ENCODE assay signal across 14 cellular contexts in the genomic region with DNA sequence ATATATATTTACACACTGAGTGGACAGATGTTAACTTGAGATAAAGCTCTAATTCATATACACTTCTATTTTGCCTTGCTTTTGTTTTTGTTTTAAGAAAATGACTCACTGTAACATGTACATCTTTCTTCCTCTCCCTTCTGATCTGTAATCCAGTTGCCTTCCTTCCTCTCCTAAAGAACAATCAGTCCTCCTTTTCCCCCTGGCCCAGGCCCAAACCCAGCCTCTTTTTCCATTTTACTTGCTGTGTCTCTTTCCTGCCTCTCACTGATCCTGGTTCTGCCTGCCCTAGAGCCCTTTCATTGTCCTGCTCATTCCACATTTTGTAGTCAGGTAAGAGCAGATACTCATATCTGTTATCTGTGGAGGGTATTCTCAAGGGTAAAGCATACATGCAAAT. TPM values are rescaled to one million over a fixed set of nuclear protein-coding genes. Genes with fewer than 3 reads are reported as not detected.
DNase-seq lines count a peak whose midpoint lies in the region; ATAC-seq and TF ChIP-seq lines count a peak whose summit lies in the region.
"Had no signal": no experiment of that assay in that cellular context is flagged by ENCODE, and none has a peak within 500 bp of the region (broad histone marks: within the 10 kb centered on the region; RNA-seq: fewer than 3 reads in every experiment).

No MANE protein-coding gene starts in this region.

- no peaks in the 10 kb centered on the region for H3K9me3 Mint-ChIP-seq in nephron
- no peaks in the 10 kb centered on the region for H3K9me3 Mint-ChIP-seq in activated T-helper 17 cell treated with anti-CD3 and anti-CD28 coated beads, Interleukin-2, amount 50 U/mL, for 72 hours
- H3K9me3 Mint-ChIP-seq: activated naive CD8-positive, alpha-beta T cell treated with anti-CD3 and anti-CD28 coated beads, Interleukin-2, amount 50 U/mL, for 24 hours; memory B cell; T-cell had no signal

- H3K4me1 Mint-ChIP-seq in nephron = peaks cover 30% of the 10 kb centered on the region
- H3K4me1 Mint-ChIP-seq in activated T-helper 17 cell treated with anti-CD3 and anti-CD28 coated beads, Interleukin-2, amount 50 U/mL, for 72 hours = no peaks in the 10 kb centered on the region
- H3K4me1 Mint-ChIP-seq: activated naive CD8-positive, alpha-beta T cell treated with anti-CD3 and anti-CD28 coated beads, Interleukin-2, amount 50 U/mL, for 24 hours; T-cell had no signal

- peak overlapping the region; percentile 8; the same call in 1 of the 2 replicates for H3K27ac ChIP-seq in VCaP
- no peak overlapping the region for H3K27ac ChIP-seq in WERI-Rb-1
- H3K27ac ChIP-seq: A549 had no signal

- H3K27ac Mint-ChIP-seq in nephron = peak overlapping the region; percentile 2 to 45 (median 4)
- H3K27ac Mint-ChIP-seq in activated T-helper 17 cell treated with anti-CD3 and anti-CD28 coated beads, Interleukin-2, amount 50 U/mL, for 72 hours = no peak overlapping the region
- H3K27ac Mint-ChIP-seq: activated naive CD8-positive, alpha-beta T cell treated with anti-CD3 and anti-CD28 coated beads, Interleukin-2, amount 50 U/mL, for 24 hours; memory B cell; T-cell had no signal

- peaks cover 21% of the 10 kb centered on the region for H3K36me3 Mint-ChIP-seq in nephron (ENCODE audit: low read depth)
- H3K36me3 Mint-ChIP-seq in activated T-helper 17 cell treated with anti-CD3 and anti-CD28 coated beads, Interleukin-2, amount 50 U/mL, for 72 hours (ENCODE audit: low read depth) = peaks cover 59% of the 10 kb centered on the region
- H3K36me3 Mint-ChIP-seq: memory B cell had no signal

- H3K27me3 ChIP-seq in WERI-Rb-1 (ENCODE audit: insufficient read depth, low read depth, severe bottlenecking) = no peaks in the 10 kb centered on the region

- no peak for ATAC-seq in activated T-helper 17 cell treated with anti-CD3 and anti-CD28 coated beads, Interleukin-2, amount 50 U/mL, for 72 hours (replicated peaks)
- ATAC-seq: A549; activated naive CD8-positive, alpha-beta T cell treated with anti-CD3 and anti-CD28 coated beads, Interleukin-2, amount 50 U/mL, for 24 hours; T-cell had no signal

- H3K4me3 ChIP-seq in fibroblast of villous mesenchyme (ENCODE audit: low read depth, low read length) (no peak overlapping the region), WERI-Rb-1 (ENCODE audit: low read depth, low read length) (no peak overlapping the region)
- H3K4me3 ChIP-seq: A549 had no signal

- TF ChIP-seq CTCF in VCaP (conservative IDR thresholded peaks at IDR 0.05) (no peak), fibroblast of villous mesenchyme (IDR thresholded peaks at IDR 0.05; ENCODE audit: insufficient read depth, low read depth, low read length) (no peak), nephron (IDR thresholded peaks at IDR 0.05; ENCODE audit: unreplicated experiment in 3 of 3) (no peak), WERI-Rb-1 (IDR thresholded peaks at IDR 0.05; ENCODE audit: low read depth, low read length) (no peak)

- H3K4me3 Mint-ChIP-seq in nephron = no peak overlapping the region
- no peak overlapping the region for H3K4me3 Mint-ChIP-seq in activated T-helper 17 cell treated with anti-CD3 and anti-CD28 coated beads, Interleukin-2, amount 50 U/mL, for 72 hours
- H3K4me3 Mint-ChIP-seq: activated naive CD8-positive, alpha-beta T cell treated with anti-CD3 and anti-CD28 coated beads, Interleukin-2, amount 50 U/mL, for 24 hours; memory B cell; T-cell had no signal

- H3K36me3 ChIP-seq in WERI-Rb-1 = peaks cover 11% of the 10 kb centered on the region

- no peaks in the 10 kb centered on the region for H3K9me3 ChIP-seq in WERI-Rb-1 (ENCODE audit: severe bottlenecking)
- H3K9me3 ChIP-seq: A549 had no signal

- H3K27me3 Mint-ChIP-seq in nephron (ENCODE audit: low read depth) = no peaks in the 10 kb centered on the region
- no peaks in the 10 kb centered on the region for H3K27me3 Mint-ChIP-seq in activated T-helper 17 cell treated with anti-CD3 and anti-CD28 coated beads, Interleukin-2, amount 50 U/mL, for 72 hours
- H3K27me3 Mint-ChIP-seq: activated naive CD8-positive, alpha-beta T cell treated with anti-CD3 and anti-CD28 coated beads, Interleukin-2, amount 50 U/mL, for 24 hours; memory B cell; T-cell had no signal

- DNase-seq in A172 (ENCODE audit: low spot score) (peak; percentile 26), fibroblast of villous mesenchyme (ENCODE audit: low read depth) (peak; percentile 37), WERI-Rb-1 (no peak), Kasumi-1 (lab: John Stamatoyannopoulos, UW) (no peak)
- no peak for DNase-seq in activated T-cell treated with anti-CD3 and anti-CD28 coated beads, Interleukin-2, amount 50 U/mL, for 48 hours
- DNase-seq: activated naive CD8-positive, alpha-beta T cell treated with anti-CD3 and anti-CD28 coated beads, Interleukin-2, amount 50 U/mL, for 24 hours; DND-41; NCI-H1417 treated with DMSO at 0.1 percent for 48 hours; T-cell had no signal

RNA-seq across cellular contexts. Expression of a gene that starts 50.8 kb away (rescaled TPM):
- not detected in 2 replicates for total RNA-seq in A172 (2014; rRNA removed; shearing (Covaris generic))
- under 0.01 TPM in 2 replicates for total RNA-seq in fibroblast of villous mesenchyme
- total RNA-seq in activated T-helper 17 cell treated with anti-CD3 and anti-CD28 coated beads, Interleukin-2, amount 50 U/mL, for 72 hours = under 1 TPM in 1 of 2 donors, not detected in 1; 0.19 TPM
- total RNA-seq: T-cell had no signal

RNA-seq across cellular contexts. Expression of a gene that starts 50.9 kb away (rescaled TPM):
- 9.7 and 13.0 TPM in 2 replicates for total RNA-seq in A172 (2014; rRNA removed; shearing (Covaris generic))
- 10.4 and 11.0 TPM in 2 replicates for total RNA-seq in fibroblast of villous mesenchyme
- total RNA-seq in activated T-helper 17 cell treated with anti-CD3 and anti-CD28 coated beads, Interleukin-2, amount 50 U/mL, for 72 hours = 10 to 100 TPM; 27.7 to 28.5 TPM

Comparison
In these comparisons a context has a peak if more than half of its experiments do, and no peak if none do; other contexts are left out.
1. DNase-seq: peak in A172 (single experiment) and fibroblast of villous mesenchyme (single experiment); none in activated T-cell treated with anti-CD3 and anti-CD28 coated beads, Interleukin-2, amount 50 U/mL, for 48 hours (0 of 2), WERI-Rb-1 (single experiment) and Kasumi-1 (0 of 2).